Comparison of ENCODE assay signal across 2 cellular contexts in the genomic region with DNA sequence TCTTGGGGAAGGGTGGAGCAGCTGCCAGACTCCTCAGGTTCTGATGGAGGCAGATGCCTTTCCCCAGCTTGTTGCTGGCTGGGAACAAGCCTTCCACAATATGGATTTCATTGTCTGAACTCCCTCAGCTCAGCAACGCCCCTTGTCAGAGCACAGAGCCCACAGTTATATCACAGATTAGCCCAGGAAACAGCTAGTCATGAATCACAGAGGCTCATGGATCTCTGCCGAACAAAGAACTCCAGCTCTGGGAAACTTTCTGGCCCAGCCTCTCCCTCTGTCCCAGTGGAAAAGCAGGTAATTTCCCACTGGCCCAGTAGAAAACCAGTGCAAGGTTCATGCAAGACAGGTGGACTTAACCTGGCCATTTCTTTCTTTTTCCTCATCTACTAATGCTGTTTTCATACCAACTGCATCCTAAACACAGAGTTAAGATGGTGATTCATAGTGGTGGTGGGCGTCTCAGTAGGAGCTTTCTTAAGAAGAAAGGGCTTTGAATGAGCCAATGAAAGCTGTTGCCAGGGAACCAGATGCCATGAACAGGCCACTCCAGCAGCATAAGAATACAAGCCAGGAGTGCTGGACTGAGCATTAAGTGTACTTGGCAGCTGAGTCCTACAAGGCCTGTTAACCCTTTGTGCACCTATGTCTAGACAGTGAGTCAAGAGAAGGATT.
TF ChIP-seq lines count a peak whose summit lies in the region.

No MANE protein-coding gene starts in this region.

TF ChIP-seq in HCT116, 20 proteins besides CTCF, POLR2A, EP300 and RAD21 (continued from another document):
- TF ChIP-seq, protein P1, sequence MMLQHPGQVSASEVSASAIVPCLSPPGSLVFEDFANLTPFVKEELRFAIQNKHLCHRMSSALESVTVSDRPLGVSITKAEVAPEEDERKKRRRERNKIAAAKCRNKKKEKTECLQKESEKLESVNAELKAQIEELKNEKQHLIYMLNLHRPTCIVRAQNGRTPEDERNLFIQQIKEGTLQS (IDR thresholded peaks at IDR 0.05) = no peak
- no peak for TF ChIP-seq ZFX (IDR thresholded peaks at IDR 0.05)
- TF ChIP-seq SRF (IDR thresholded peaks at IDR 0.05; ENCODE audit: low read depth) = no peak
- no peak for TF ChIP-seq SIN3A (IDR thresholded peaks at IDR 0.05; ENCODE audit: low read depth)
- TF ChIP-seq EGR1 (IDR thresholded peaks at IDR 0.05; ENCODE audit: low read depth) = peak; percentile 47; the same call in 1 of the 2 replicates

TF ChIP-seq in SK-N-SH, 30 proteins besides CTCF, POLR2A, EP300 and RAD21:
- TF ChIP-seq, protein P2, sequence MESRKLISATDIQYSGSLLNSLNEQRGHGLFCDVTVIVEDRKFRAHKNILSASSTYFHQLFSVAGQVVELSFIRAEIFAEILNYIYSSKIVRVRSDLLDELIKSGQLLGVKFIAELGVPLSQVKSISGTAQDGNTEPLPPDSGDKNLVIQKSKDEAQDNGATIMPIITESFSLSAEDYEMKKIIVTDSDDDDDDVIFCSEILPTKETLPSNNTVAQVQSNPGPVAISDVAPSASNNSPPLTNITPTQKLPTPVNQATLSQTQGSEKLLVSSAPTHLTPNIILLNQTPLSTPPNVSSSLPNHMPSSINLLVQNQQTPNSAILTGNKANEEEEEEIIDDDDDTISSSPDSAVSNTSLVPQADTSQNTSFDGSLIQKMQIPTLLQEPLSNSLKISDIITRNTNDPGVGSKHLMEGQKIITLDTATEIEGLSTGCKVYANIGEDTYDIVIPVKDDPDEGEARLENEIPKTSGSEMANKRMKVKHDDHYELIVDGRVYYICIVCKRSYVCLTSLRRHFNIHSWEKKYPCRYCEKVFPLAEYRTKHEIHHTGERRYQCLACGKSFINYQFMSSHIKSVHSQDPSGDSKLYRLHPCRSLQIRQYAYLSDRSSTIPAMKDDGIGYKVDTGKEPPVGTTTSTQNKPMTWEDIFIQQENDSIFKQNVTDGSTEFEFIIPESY (IDR thresholded peaks at IDR 0.05; ENCODE audit: borderline replicate concordance, low read depth) = no peak
- TF ChIP-seq RCOR1 (IDR thresholded peaks at IDR 0.05; ENCODE audit: low read length) (no peak), POLR2AphosphoS5 (IDR thresholded peaks at IDR 0.05; ENCODE audit: low read depth, low read length) (peak; percentile 46; the same call in 1 of the 2 replicates), PBX3 (IDR thresholded peaks at IDR 0.05) (peak; percentile 82), JUND (IDR thresholded peaks at IDR 0.05) (peak; percentile 26; the same call in 1 of the 2 replicates), MEF2A (IDR thresholded peaks at IDR 0.05; ENCODE audit: borderline replicate concordance, low read depth) (no peak), SMC3 (IDR thresholded peaks at IDR 0.05; ENCODE audit: low read depth, low read length) (no peak), FOXM1 (IDR thresholded peaks at IDR 0.05; ENCODE audit: low read depth) (no peak), ELF1 (IDR thresholded peaks at IDR 0.05) (no peak), FOSL2 (IDR thresholded peaks at IDR 0.05; ENCODE audit: borderline replicate concordance, low read depth) (0 out of 2 replicates have a peak, but pooled peaks have one; percentile 19), MXI1 (IDR thresholded peaks at IDR 0.05; ENCODE audit: low read depth, low read length) (no peak), MAX (IDR thresholded peaks at IDR 0.05; ENCODE audit: low read depth) (peak; percentile 41; the same call in 1 of the 2 replicates), REST (IDR thresholded peaks at IDR 0.05; ENCODE audit: low read depth, low read length) (no peak), TCF12 (IDR thresholded peaks at IDR 0.05) (peak; percentile 83), RXRA (IDR thresholded peaks at IDR 0.05; ENCODE audit: borderline replicate concordance, low read depth) (no peak), TAF1 (IDR thresholded peaks at IDR 0.05; ENCODE audit: borderline replicate concordance, low read depth, low read length) (peak; percentile 16; the same call in 1 of the 2 replicates), RFX5 (IDR thresholded peaks at IDR 0.05; ENCODE audit: low read length) (peak; percentile 61), YY1 (IDR thresholded peaks at IDR 0.05; ENCODE audit: low read depth) (peak; percentile 58; the same call in 1 of the 2 replicates), NFIC (IDR thresholded peaks at IDR 0.05; ENCODE audit: borderline replicate concordance) (peak; percentile 23; the same call in 1 of the 2 replicates), EZH2phosphoT487 (IDR thresholded peaks at IDR 0.05; ENCODE audit: borderline replicate concordance, low read depth) (no peak), GABPA (IDR thresholded peaks at IDR 0.05; ENCODE audit: low read depth) (no peak), NRF1 (IDR thresholded peaks at IDR 0.05; ENCODE audit: low read depth, low read length) (no peak), FOXJ3 (CRISPR knock-in tag; IDR thresholded peaks at IDR 0.05) (no peak), TEAD4 (IDR thresholded peaks at IDR 0.05; ENCODE audit: borderline replicate concordance, insufficient read depth) (no peak), GATA2 (CRISPR knock-in tag; IDR thresholded peaks at IDR 0.05) (no peak), CHD2 (IDR thresholded peaks at IDR 0.05; ENCODE audit: low read length, partially characterized antibody) (no peak), SIN3A (IDR thresholded peaks at IDR 0.05; ENCODE audit: borderline replicate concordance, low read depth, low read length) (no peak)
- TF ChIP-seq, protein P3, sequence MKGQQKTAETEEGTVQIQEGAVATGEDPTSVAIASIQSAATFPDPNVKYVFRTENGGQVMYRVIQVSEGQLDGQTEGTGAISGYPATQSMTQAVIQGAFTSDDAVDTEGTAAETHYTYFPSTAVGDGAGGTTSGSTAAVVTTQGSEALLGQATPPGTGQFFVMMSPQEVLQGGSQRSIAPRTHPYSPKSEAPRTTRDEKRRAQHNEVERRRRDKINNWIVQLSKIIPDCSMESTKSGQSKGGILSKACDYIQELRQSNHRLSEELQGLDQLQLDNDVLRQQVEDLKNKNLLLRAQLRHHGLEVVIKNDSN (IDR thresholded peaks at IDR 0.05; ENCODE audit: borderline replicate concordance, low read depth) = no peak
- TF ChIP-seq, protein P4, sequence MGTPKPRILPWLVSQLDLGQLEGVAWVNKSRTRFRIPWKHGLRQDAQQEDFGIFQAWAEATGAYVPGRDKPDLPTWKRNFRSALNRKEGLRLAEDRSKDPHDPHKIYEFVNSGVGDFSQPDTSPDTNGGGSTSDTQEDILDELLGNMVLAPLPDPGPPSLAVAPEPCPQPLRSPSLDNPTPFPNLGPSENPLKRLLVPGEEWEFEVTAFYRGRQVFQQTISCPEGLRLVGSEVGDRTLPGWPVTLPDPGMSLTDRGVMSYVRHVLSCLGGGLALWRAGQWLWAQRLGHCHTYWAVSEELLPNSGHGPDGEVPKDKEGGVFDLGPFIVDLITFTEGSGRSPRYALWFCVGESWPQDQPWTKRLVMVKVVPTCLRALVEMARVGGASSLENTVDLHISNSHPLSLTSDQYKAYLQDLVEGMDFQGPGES (IDR thresholded peaks at IDR 0.05; ENCODE audit: low read depth, low read length) = no peak
- TF ChIP-seq, protein P5, sequence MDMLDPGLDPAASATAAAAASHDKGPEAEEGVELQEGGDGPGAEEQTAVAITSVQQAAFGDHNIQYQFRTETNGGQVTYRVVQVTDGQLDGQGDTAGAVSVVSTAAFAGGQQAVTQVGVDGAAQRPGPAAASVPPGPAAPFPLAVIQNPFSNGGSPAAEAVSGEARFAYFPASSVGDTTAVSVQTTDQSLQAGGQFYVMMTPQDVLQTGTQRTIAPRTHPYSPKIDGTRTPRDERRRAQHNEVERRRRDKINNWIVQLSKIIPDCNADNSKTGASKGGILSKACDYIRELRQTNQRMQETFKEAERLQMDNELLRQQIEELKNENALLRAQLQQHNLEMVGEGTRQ (IDR thresholded peaks at IDR 0.05; ENCODE audit: borderline replicate concordance, low read depth, low read length) = no peak
